ENCODE assay signal across 1 cellular context in genomic region chr2:23526114-23526513, GRCh38.
TF ChIP-seq lines count a peak whose summit lies in the region.

No MANE protein-coding gene starts in this region.

TF ChIP-seq in H1, 55 proteins besides CTCF, POLR2A, EP300 and RAD21 (continued from another document):
- TF ChIP-seq ATF3 (IDR thresholded peaks at IDR 0.05; ENCODE audit: insufficient read depth, low read depth, low read length) (no peak), BRCA1 (IDR thresholded peaks at IDR 0.05; ENCODE audit: low read depth, low read length) (no peak), TAF7 (optimal IDR thresholded peaks at IDR 0.05; ENCODE audit: borderline replicate concordance, low read depth, low read length) (no peak), POLR2AphosphoS5 (IDR thresholded peaks at IDR 0.05; ENCODE audit: low read depth, low read length) (no peak)
